15 cellular contexts compared by ENCODE assay signal in genomic region chr3:127543441-127543840, GRCh38. TPM values are rescaled to one million over a fixed set of nuclear protein-coding genes. Genes with fewer than 3 reads are reported as not detected.
DNase-seq lines count a peak whose midpoint lies in the region; ATAC-seq and TF ChIP-seq lines count a peak whose summit lies in the region.
"Had no signal": no experiment of that assay in that cellular context is flagged by ENCODE, and none has a peak within 500 bp of the region (broad histone marks: within the 10 kb centered on the region; RNA-seq: fewer than 3 reads in every experiment).

No MANE protein-coding gene starts in this region.

- H3K27ac ChIP-seq in VCaP (peak overlapping the region; percentile 73), lower lobe of right lung (peak overlapping the region; percentile 65), dorsolateral prefrontal cortex (no peak overlapping the region), colonic mucosa (no peak overlapping the region)
- H3K27ac ChIP-seq: BLaER1 treated with 17β-estradiol and CSF1 and Interleukin-3, amounts not matched to agents 10 nM and 100 nM had no signal

- H3K4me1 Mint-ChIP-seq in progenitor cell of endocrine pancreas (ENCODE audit: low read depth), result peaks cover 12% of the 10 kb centered on the region

- H3K27me3 Mint-ChIP-seq in progenitor cell of endocrine pancreas, result peaks cover 26% of the 10 kb centered on the region
- H3K27me3 Mint-ChIP-seq: CD4-positive, alpha-beta T cell had no signal

- H3K9me3 ChIP-seq in lower lobe of right lung, result no peaks in the 10 kb centered on the region
- H3K9me3 ChIP-seq in colonic mucosa, result no peaks in the 10 kb centered on the region
- H3K9me3 ChIP-seq: BLaER1 treated with 17β-estradiol and CSF1 and Interleukin-3, amounts not matched to agents 10 nM and 100 nM; HAP-1 had no signal

- H3K4me3 Mint-ChIP-seq in progenitor cell of endocrine pancreas (ENCODE audit: low read depth), result no peak overlapping the region
- H3K4me3 Mint-ChIP-seq: HFFc6 had no signal

- peak overlapping the region; percentile 82 for H3K27ac Mint-ChIP-seq in progenitor cell of endocrine pancreas
- H3K27ac Mint-ChIP-seq: CD4-positive, alpha-beta T cell; HFFc6 had no signal

- no peak for ATAC-seq in lower lobe of right lung

- H3K36me3 ChIP-seq in lower lobe of right lung (no peaks in the 10 kb centered on the region), colonic mucosa (no peaks in the 10 kb centered on the region)
- H3K36me3 ChIP-seq: BLaER1 treated with 17β-estradiol and CSF1 and Interleukin-3, amounts not matched to agents 10 nM and 100 nM; HAP-1 had no signal

- H3K27me3 ChIP-seq in lower lobe of right lung (ENCODE audit: low read depth), result no peaks in the 10 kb centered on the region
- no peaks in the 10 kb centered on the region for H3K27me3 ChIP-seq in dorsolateral prefrontal cortex
- H3K27me3 ChIP-seq in colonic mucosa, result no peaks in the 10 kb centered on the region
- H3K27me3 ChIP-seq: BLaER1 treated with 17β-estradiol and CSF1 and Interleukin-3, amounts not matched to agents 10 nM and 100 nM had no signal

- intact Hi-C loops in lower lobe of right lung (cut with DNase I), result no loop called here
- intact Hi-C loops in dorsolateral prefrontal cortex (cut with DNase I), result loop anchor here (5.0 to 10.0 kb wide), 4 partner anchors 86 to 1021 kb away; partner anchors contain the start of genes CHST13 (in 1 of the 2) and PLXNA1 (in 1 of the 2)
- intact Hi-C loops in colonic mucosa (cut with DNase I), result loop anchor here (10.0 kb wide), 2 partner anchors 869 to 1019 kb away; partner anchors contain the start of gene CHST13

- DNase-seq in ecto neural progenitor cell (ENCODE audit: low spot score), result peak; percentile 41
- DNase-seq in lower lobe of right lung, result no peak
- DNase-seq in progenitor cell of endocrine pancreas (ENCODE audit: low spot score, unreplicated experiment), result no peak
- no peak for DNase-seq in dorsolateral prefrontal cortex
- DNase-seq in colonic mucosa, result no peak
- DNase-seq in NCI-H446 (lab: John Stamatoyannopoulos, UW), result no peak
- no peak for DNase-seq in NOMO-1 (lab: John Stamatoyannopoulos, UW; ENCODE audit: unreplicated experiment in 2 of 2)
- DNase-seq: HFFc6, NCI-H1436 treated with DMSO at 0.1 percent for 48 hours, RPMI8226 had no signal

- H3K36me3 Mint-ChIP-seq in progenitor cell of endocrine pancreas (ENCODE audit: insufficient read depth), result no peaks in the 10 kb centered on the region

- no peak overlapping the region for H3K9ac ChIP-seq in colonic mucosa (ENCODE audit: low read depth in 2 of 2, low read length in 2 of 2)
- H3K9ac ChIP-seq: BLaER1 treated with 17β-estradiol and CSF1 and Interleukin-3, amounts not matched to agents 10 nM and 100 nM had no signal

- H3K4me1 ChIP-seq in lower lobe of right lung, result peaks cover 21% of the 10 kb centered on the region
- H3K4me1 ChIP-seq in colonic mucosa, result peaks cover 13% of the 10 kb centered on the region

- H3K4me3 ChIP-seq in lower lobe of right lung (no peak overlapping the region), dorsolateral prefrontal cortex (no peak overlapping the region), colonic mucosa (no peak overlapping the region)
- H3K4me3 ChIP-seq: BLaER1 treated with 17β-estradiol and CSF1 and Interleukin-3, amounts not matched to agents 10 nM and 100 nM; HAP-1; K562 had no signal

- TF ChIP-seq CTCF in VCaP (conservative IDR thresholded peaks at IDR 0.05) (no peak), lower lobe of right lung (IDR thresholded peaks at IDR 0.05) (no peak), progenitor cell of endocrine pancreas (IDR thresholded peaks at IDR 0.05; ENCODE audit: unreplicated experiment) (no peak), dorsolateral prefrontal cortex (IDR thresholded peaks at IDR 0.05 in 54 of 56, conservative IDR thresholded peaks at IDR 0.05 in 2 of 56; ENCODE audit: low read depth in 1 of 56, partially characterized antibody in 56 of 56) (no peak), colonic mucosa (IDR thresholded peaks at IDR 0.05) (no peak)

- H3K9me3 Mint-ChIP-seq in progenitor cell of endocrine pancreas (ENCODE audit: low read depth), result no peaks in the 10 kb centered on the region
- H3K9me3 Mint-ChIP-seq: CD4-positive, alpha-beta T cell; HFFc6 had no signal

RNA-seq across cellular contexts. Expression of gene TPRA1, which starts 47.1 kb away (rescaled TPM):
- total RNA-seq in lower lobe of right lung, result 38.8 TPM
- total RNA-seq in progenitor cell of endocrine pancreas, result 24.4 and 25.1 TPM in 2 replicates
- 10 to 100 TPM; 19.2 to 39.2 (median 24.6) TPM for total RNA-seq in dorsolateral prefrontal cortex
- 10 to 100 TPM; 23.4 to 38.0 TPM for total RNA-seq in colonic mucosa

RNA-seq across cellular contexts. Expression of gene MCM2, which starts 54.8 kb away (rescaled TPM):
- total RNA-seq in lower lobe of right lung (6.1 TPM), progenitor cell of endocrine pancreas (92.4 and 96.7 TPM in 2 replicates), dorsolateral prefrontal cortex (10 to 100 TPM in 1 of 120 experiments, 1 to 10 TPM in 119; 1.9 to 10.3 (median 5.3) TPM), colonic mucosa (10 to 100 TPM; 14.7 to 93.0 TPM)

Comparison
In these comparisons a context has a peak if more than half of its experiments do, and no peak if none do; other contexts are left out.
1. H3K27ac ChIP-seq: peak in VCaP (single experiment) and lower lobe of right lung (single experiment); none in dorsolateral prefrontal cortex (0 of 59) and colonic mucosa (single experiment).